In genomic region chr2:84487298-84487996, GRCh38 we compare ENCODE assay signal across 1 cellular context.
TF ChIP-seq lines count a peak whose summit lies in the region.

No MANE protein-coding gene starts in this region.

TF ChIP-seq in HepG2, 621 proteins besides CTCF, POLR2A, EP300 and RAD21 (continued from another document):
- TF ChIP-seq CREM (IDR thresholded peaks at IDR 0.05) (peak; percentile 53; the same call in 1 of the 2 replicates), CREM (CRISPR knock-in tag; IDR thresholded peaks at IDR 0.05) (no peak), MAZ (IDR thresholded peaks at IDR 0.05; ENCODE audit: borderline replicate concordance, low read depth, low read length) (no peak), MAZ (CRISPR knock-in tag; IDR thresholded peaks at IDR 0.05; ENCODE audit: low read depth) (no peak), ZNF768 (CRISPR knock-in tag; IDR thresholded peaks at IDR 0.05) (no peak), ZNF577 (CRISPR knock-in tag; IDR thresholded peaks at IDR 0.05; ENCODE audit: borderline replicate concordance, low read depth) (no peak), LCORL (IDR thresholded peaks at IDR 0.05) (no peak), LCORL (CRISPR knock-in tag; IDR thresholded peaks at IDR 0.05) (peak; percentile 80; the same call in 1 of the 2 replicates), ARNTL (CRISPR knock-in tag; IDR thresholded peaks at IDR 0.05) (no peak), ZNF639 (CRISPR knock-in tag; conservative IDR thresholded peaks at IDR 0.05) (no peak), NR2F6 (IDR thresholded peaks at IDR 0.05) (peak; percentile 81), NR2F6 (CRISPR knock-in tag; IDR thresholded peaks at IDR 0.05) (peak; percentile 66), ZNF207 (IDR thresholded peaks at IDR 0.05; ENCODE audit: borderline replicate concordance) (no peak), ZNF3 (CRISPR knock-in tag; IDR thresholded peaks at IDR 0.05) (no peak), TRIM24 (CRISPR knock-in tag; IDR thresholded peaks at IDR 0.05) (no peak), CBFB (CRISPR knock-in tag; IDR thresholded peaks at IDR 0.05) (no peak), XRCC5 (optimal IDR thresholded peaks at IDR 0.05; ENCODE audit: low read length) (peak; percentile 19), TFAP4 (IDR thresholded peaks at IDR 0.05; ENCODE audit: borderline replicate concordance, low read depth) (no peak), RFX1 (IDR thresholded peaks at IDR 0.05) (no peak), ZBTB7B (CRISPR knock-in tag; IDR thresholded peaks at IDR 0.05) (peak; percentile 59; the same call in 1 of the 2 replicates), ZNF18 (CRISPR knock-in tag; IDR thresholded peaks at IDR 0.05; ENCODE audit: insufficient replicate concordance) (no peak), ZNF280B (CRISPR knock-in tag; IDR thresholded peaks at IDR 0.05; ENCODE audit: borderline replicate concordance) (no peak), RARA (CRISPR knock-in tag; IDR thresholded peaks at IDR 0.05) (0 out of 2 replicates have a peak, but pooled peaks have one; percentile 9), SOX6 (IDR thresholded peaks at IDR 0.05) (no peak), SOX6 (CRISPR knock-in tag; IDR thresholded peaks at IDR 0.05) (peak; percentile 77), TGIF2 (CRISPR knock-in tag; IDR thresholded peaks at IDR 0.05) (no peak), AHDC1 (CRISPR knock-in tag; IDR thresholded peaks at IDR 0.05; ENCODE audit: borderline replicate concordance) (no peak; the same call in 1 of the 2 replicates), HNF4A (CRISPR knock-in tag; IDR thresholded peaks at IDR 0.05) (peak; percentile 95), ZNF703 (CRISPR knock-in tag; IDR thresholded peaks at IDR 0.05; ENCODE audit: borderline replicate concordance) (no peak), DRAP1 (CRISPR knock-in tag; IDR thresholded peaks at IDR 0.05) (no peak), MED1 (CRISPR knock-in tag; IDR thresholded peaks at IDR 0.05) (0 out of 2 replicates have a peak, but pooled peaks have one; percentile 19), NFE2L2 (IDR thresholded peaks at IDR 0.05; ENCODE audit: low read length) (no peak), SMYD3 (CRISPR knock-in tag; IDR thresholded peaks at IDR 0.05) (no peak), RAD51 (IDR thresholded peaks at IDR 0.05; ENCODE audit: borderline replicate concordance) (no peak)
TF ChIP-seq in HepG2: peak in this region for 55.
